Comparison of ENCODE assay signal across 34 cellular contexts in genomic region chr9:131905144-131905543, GRCh38.
"Had no signal": no experiment of that assay in that cellular context is flagged by ENCODE, and none has a peak within 500 bp of the region (broad histone marks: within the 10 kb centered on the region; RNA-seq: fewer than 3 reads in every experiment).

No MANE protein-coding gene starts in this region.

- H3K36me3 ChIP-seq: MG63 had no signal

- DNase-seq: Kasumi-1, MG63, MM.1S, MV-4-11, NCI-H1048, NCI-H1092, NCI-H1092 treated with DMSO at 0.1 percent for 48 hours, NCI-H1105, NCI-H1105 treated with DMSO at 0.1 percent for 48 hours, NCI-H1417, NCI-H1436, NCI-H1436 treated with DMSO at 0.1 percent for 48 hours, NCI-H146, NCI-H1694, NCI-H1694 treated with DMSO at 0.1 percent for 48 hours, NCI-H187, NCI-H187 treated with DMSO at 0.1 percent for 48 hours, NCI-H1930, NCI-H2029, NCI-H2029 treated with DMSO at 0.1 percent for 48 hours, NCI-H2081, NCI-H2081 treated with DMSO at 0.1 percent for 48 hours, NCI-H2107, NCI-H2171, NCI-H2171 treated with DMSO at 0.1 percent for 48 hours, NCI-H2227 treated with DMSO at 0.1 percent for 48 hours, NCI-H226, NCI-H345, NCI-H446, NCI-H446 treated with DMSO at 0.1 percent for 48 hours, NCI-H510A, NCI-H510A treated with DMSO at 0.1 percent for 48 hours, NCI-H524 had no signal

- H3K27me3 ChIP-seq: MG63 had no signal

- H3K27ac ChIP-seq: KMS-11 had no signal

- H3K9me3 ChIP-seq: MG63 had no signal

- H3K4me3 ChIP-seq: MG63 had no signal

- H3K4me2 ChIP-seq: KMS-11 had no signal

- H3K9ac ChIP-seq: KMS-11 had no signal
